1 cellular context compared by ENCODE assay signal in the genomic region with DNA sequence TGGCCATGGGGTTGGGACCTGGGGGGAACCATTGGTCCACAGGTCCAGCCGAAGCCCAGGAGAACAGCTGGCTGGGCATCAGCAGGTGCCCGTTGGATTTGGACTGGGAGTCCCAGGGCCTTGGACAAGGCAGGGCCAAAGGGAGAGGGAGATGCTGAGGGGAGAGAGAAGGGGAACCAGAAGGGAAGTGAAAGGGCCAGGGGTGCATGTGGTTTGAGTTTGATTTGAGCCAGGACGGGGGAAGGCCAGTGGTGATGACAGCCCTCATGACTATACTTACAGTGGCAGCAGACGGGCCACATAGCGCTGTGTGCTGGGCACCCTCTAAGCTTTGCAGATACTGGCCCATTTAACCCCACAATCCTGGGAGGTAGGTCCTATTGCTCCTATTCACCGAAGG.
TF ChIP-seq lines count a peak whose summit lies in the region.

No MANE protein-coding gene starts in this region.

TF ChIP-seq in GM12878, 131 proteins besides CTCF, POLR2A, EP300 and RAD21 (continued from another document):
- TF ChIP-seq RFX5 (IDR thresholded peaks at IDR 0.05; ENCODE audit: low read depth, low read length) = no peak
- TF ChIP-seq, protein P1, sequence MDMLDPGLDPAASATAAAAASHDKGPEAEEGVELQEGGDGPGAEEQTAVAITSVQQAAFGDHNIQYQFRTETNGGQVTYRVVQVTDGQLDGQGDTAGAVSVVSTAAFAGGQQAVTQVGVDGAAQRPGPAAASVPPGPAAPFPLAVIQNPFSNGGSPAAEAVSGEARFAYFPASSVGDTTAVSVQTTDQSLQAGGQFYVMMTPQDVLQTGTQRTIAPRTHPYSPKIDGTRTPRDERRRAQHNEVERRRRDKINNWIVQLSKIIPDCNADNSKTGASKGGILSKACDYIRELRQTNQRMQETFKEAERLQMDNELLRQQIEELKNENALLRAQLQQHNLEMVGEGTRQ (IDR thresholded peaks at IDR 0.05; ENCODE audit: borderline replicate concordance, low read depth, low read length) = no peak
- TF ChIP-seq JUND (IDR thresholded peaks at IDR 0.05; ENCODE audit: low read depth, low read length) = no peak
- TF ChIP-seq RAD51 (IDR thresholded peaks at IDR 0.05) = no peak
